25 cellular contexts compared by ENCODE assay signal in genomic region chr20:42255820-42256219, GRCh38.
"Had no signal": no experiment of that assay in that cellular context is flagged by ENCODE, and none has a peak within 500 bp of the region (broad histone marks: within the 10 kb centered on the region; RNA-seq: fewer than 3 reads in every experiment).

No MANE protein-coding gene starts in this region.

- H3K79me2 ChIP-seq: parathyroid adenoma had no signal

- H3K9me3 ChIP-seq: left ventricle myocardium inferior, mucosa of descending colon, neutrophil, right atrium auricular region, right lobe of liver, stomach, suprapubic skin, thoracic aorta, tibial artery, uterus had no signal

- H3K27ac ChIP-seq: left ventricle myocardium inferior, neutrophil, parathyroid adenoma, right atrium auricular region, right lobe of liver, stomach, suprapubic skin, thoracic aorta, tibial artery, uterus had no signal

- H2AFZ ChIP-seq: parathyroid adenoma had no signal

- H3K27me3 ChIP-seq: neutrophil, right atrium auricular region, right lobe of liver, stomach, suprapubic skin, tibial artery, uterus had no signal

- H3K4me3 ChIP-seq: left ventricle myocardium inferior, lung, mucosa of descending colon, right atrium auricular region, right lobe of liver, stomach, suprapubic skin, thoracic aorta, tibial artery, uterus had no signal

- ATAC-seq: mucosa of descending colon; naive thymus-derived CD4-positive, alpha-beta T cell; natural killer cell treated with Interleukin-12 subunit alpha and Interleukin-12 subunit beta and Interleukin-15 and Interleukin-18, amount 100 ng/mL, for 72 hours; right lobe of liver; stimulated activated naive B cell treated with anti-CD40 and anti-IgM and Interleukin-4, amounts not matched to agents 10 μg/mL and 1 μg/mL and 100 μg/mL, for 72 hours; stimulated activated naive CD8-positive, alpha-beta T cell treated with anti-CD3 and anti-CD28 coated beads, Interleukin-15, Interleukin-2, amounts not matched to agents 100 U/mL and 50 U/mL, for 24 hours had no signal

- H3K9ac ChIP-seq: parathyroid adenoma had no signal

- H3K36me3 ChIP-seq: left ventricle myocardium inferior, neutrophil, right atrium auricular region, right lobe of liver, stomach, suprapubic skin, thoracic aorta, tibial artery, uterus had no signal

- DNase-seq: hypothalamus; immature natural killer cell; islet precursor cell; left ventricle myocardium inferior; midbrain; mucosa of descending colon; naive thymus-derived CD4-positive, alpha-beta T cell; occipital lobe; right lobe of liver; stimulated activated CD4-positive, alpha-beta T cell treated with anti-CD3 and anti-CD28 coated beads, Interleukin-12 subunit alpha, Interleukin-12 subunit beta, amount 100 ng/mL, for 4 hours; stimulated activated CD4-positive, alpha-beta T cell treated with anti-CD3 and anti-CD28 coated beads, Interleukin-15, amount 100 ng/mL, for 24 hours; stimulated activated CD4-positive, alpha-beta T cell treated with anti-CD3 and anti-CD28 coated beads, Interleukin-2, amount 100 ng/mL, for 24 hours; stimulated activated CD4-positive, alpha-beta T cell treated with anti-CD3 and anti-CD28 coated beads, Interleukin-4, amount 100 ng/mL, for 1 hour; stimulated activated naive B cell treated with anti-CD40 and anti-IgM and Interleukin-4, amounts not matched to agents 10 μg/mL and 1 μg/mL and 100 μg/mL, for 72 hours; stimulated activated naive CD8-positive, alpha-beta T cell treated with anti-CD3 and anti-CD28 coated beads, Interleukin-15, Interleukin-2, amounts not matched to agents 100 U/mL and 50 U/mL, for 24 hours; stomach; tibial artery; uterus had no signal

- H3K4me1 ChIP-seq: left ventricle myocardium inferior, right atrium auricular region, right lobe of liver, stomach, suprapubic skin, tibial artery, uterus had no signal
